17 cellular contexts compared by ENCODE assay signal in genomic region chr13:81184556-81185265, GRCh38.
DNase-seq lines count a peak whose midpoint lies in the region; ATAC-seq, FAIRE-seq and TF ChIP-seq lines count a peak whose summit lies in the region.
"Had no signal": no experiment of that assay in that cellular context is flagged by ENCODE, and none has a peak within 500 bp of the region (broad histone marks: within the 10 kb centered on the region; RNA-seq: fewer than 3 reads in every experiment).

No MANE protein-coding gene starts in this region.

- H3K36me3 ChIP-seq in bronchial epithelial cell (ENCODE audit: control insufficient read depth, insufficient read depth, low read length) (no peaks in the 10 kb centered on the region), mesendoderm (ENCODE audit: control insufficient read depth, insufficient read depth, low read length) (no peaks in the 10 kb centered on the region)

- no peak for TF ChIP-seq CTCF in bronchial epithelial cell (IDR thresholded peaks at IDR 0.05; ENCODE audit: insufficient read depth, low read length, severe bottlenecking)

- no peak overlapping the region for H3K4me3 ChIP-seq in bronchial epithelial cell (ENCODE audit: low read depth, low read length)
- no peak overlapping the region for H3K4me3 ChIP-seq in mesendoderm (ENCODE audit: low read length)
- H3K4me3 ChIP-seq: SK-N-MC had no signal

- no peak overlapping the region for H3K4ac ChIP-seq in mesendoderm (ENCODE audit: low read depth, low read length)

- no peaks in the 10 kb centered on the region for H3K79me2 ChIP-seq in mesendoderm (ENCODE audit: control insufficient read depth, insufficient read depth, low read length)

- no peak overlapping the region for H3K4me2 ChIP-seq in mesendoderm (ENCODE audit: low read length)

- peak overlapping the region; percentile 68 for H3K18ac ChIP-seq in mesendoderm (ENCODE audit: low read length)

- peak; percentile 2 for DNase-seq in Daoy (ENCODE audit: low read depth)
- peak; percentile 7 for DNase-seq in NCI-H226
- peak; percentile 29 for DNase-seq in bronchial epithelial cell (ENCODE audit: low read depth)
- DNase-seq in mesendoderm: peak; percentile 86
- no peak for DNase-seq in NCI-H1694 (lab: John Stamatoyannopoulos, UW)
- DNase-seq in NCI-H345 treated with DMSO at 0.1 percent for 48 hours (lab: John Stamatoyannopoulos, UW; ENCODE audit: unreplicated experiment): no peak
- DNase-seq: CD4-positive, alpha-beta T cell; DMS79 treated with DMSO at 0.1 percent for 48 hours; GOT3; HFFc6; NCI-H1048; NCI-H146; NCI-H2107; NCI-H446 had no signal

- H3K9ac ChIP-seq in mesendoderm (ENCODE audit: low read length): no peak overlapping the region

- H3K27ac ChIP-seq in mesendoderm (ENCODE audit: low read depth, low read length): no peak overlapping the region
- H3K27ac ChIP-seq: SK-N-MC had no signal

- peak overlapping the region; percentile 19 for H3K56ac ChIP-seq in mesendoderm (ENCODE audit: low read length)

- H2AK5ac ChIP-seq in mesendoderm (ENCODE audit: low read length): no peak overlapping the region

- no peaks in the 10 kb centered on the region for H3K27me3 ChIP-seq in bronchial epithelial cell (ENCODE audit: control insufficient read depth, insufficient read depth, low read length)
- no peaks in the 10 kb centered on the region for H3K27me3 ChIP-seq in mesendoderm (ENCODE audit: insufficient read depth, low read length, poor library complexity)

- ATAC-seq in HG03175 (IDR thresholded peaks at IDR 0.05; ENCODE audit: unreplicated experiment) (no peak), HG03521 (IDR thresholded peaks at IDR 0.05; ENCODE audit: unreplicated experiment) (no peak)

- no peak overlapping the region for H2BK5ac ChIP-seq in mesendoderm (ENCODE audit: low read length)

- H3K79me1 ChIP-seq in mesendoderm (ENCODE audit: low read length): no peaks in the 10 kb centered on the region

- H2BK120ac ChIP-seq in mesendoderm (ENCODE audit: low read depth, low read length): no peak overlapping the region

- peak; percentile 13 for FAIRE-seq in bronchial epithelial cell (lab: Jason Lieb, UNC)

- no peak overlapping the region for H4K8ac ChIP-seq in mesendoderm (ENCODE audit: low read depth, low read length)

- H4K5ac ChIP-seq in mesendoderm (ENCODE audit: low read length): no peak overlapping the region

- peaks cover 2% of the 10 kb centered on the region for H3K4me1 ChIP-seq in mesendoderm (ENCODE audit: control insufficient read depth, low read depth, low read length)

- no peak overlapping the region for H2BK15ac ChIP-seq in mesendoderm (replicated peaks; ENCODE audit: low read depth)

- H3K23ac ChIP-seq in mesendoderm (ENCODE audit: low read length): no peak overlapping the region

- no CpG with 5 or more reads among the region's 3 CpGs for WGBS in mesendoderm (ENCODE audit: extremely low coverage, insufficient coverage, low lambda C conversion rate)

Comparison
In these comparisons a context has a peak if more than half of its experiments do, and no peak if none do; other contexts are left out.
1. DNase-seq: peak in Daoy (single experiment), NCI-H226 (single experiment), bronchial epithelial cell (single experiment) and mesendoderm (single experiment); none in NCI-H1694 (single experiment) and NCI-H345 treated with DMSO at 0.1 percent for 48 hours (single experiment).